ENCODE assay signal across 28 cellular contexts in genomic region chr2:181724662-181725061, GRCh38. TPM values are rescaled to one million over a fixed set of nuclear protein-coding genes. Genes with fewer than 3 reads are reported as not detected.
"Had no signal": no experiment of that assay in that cellular context is flagged by ENCODE, and none has a peak within 500 bp of the region (broad histone marks: within the 10 kb centered on the region; RNA-seq: fewer than 3 reads in every experiment).

No MANE protein-coding gene starts in this region.

- ATAC-seq: HepG2, Panc1, PC-3, Right ventricle myocardium inferior had no signal

- H3K4me1 ChIP-seq: SJSA1 had no signal

- H3K27ac ChIP-seq: SJSA1, SK-N-MC had no signal

- H3K4me3 ChIP-seq: SJSA1, SK-N-MC had no signal

- DNase-seq: IMR-90, Kasumi-1, KG1, MV-4-11, NCI-H1048, NCI-H1105, NCI-H1417, NCI-H1436 treated with DMSO at 0.1 percent for 48 hours, NCI-H1694 treated with DMSO at 0.1 percent for 48 hours, NCI-H1930, NCI-H2081, NCI-H2107, NCI-H2227 treated with DMSO at 0.1 percent for 48 hours, NCI-H526 treated with DMSO at 0.1 percent for 48 hours, NCI-H748 treated with DMSO at 0.1 percent for 48 hours, PC-3, SIG-M5, T-helper 2 cell had no signal

- H3K9me3 ChIP-seq: SJSA1 had no signal

- H3K27me3 ChIP-seq: SJSA1 had no signal

- H3K36me3 ChIP-seq: SJSA1 had no signal

RNA-seq across cellular contexts. Expression of gene NEUROD1, which starts 44.3 kb away (rescaled TPM):
- total RNA-seq: HepG2; HT-29; IMR-90; M059J; NCI-H460; PC-3; Right ventricle myocardium inferior; RPMI7951; SJSA1; T-helper 1 cell treated with Interleukin-12 subunit alpha and Interleukin-12 subunit beta and Interleukin-4 antibody, amounts not matched to agents 30 ng/mL and 1 ng/mL, for 36 hours had no signal
